Comparison of ENCODE assay signal across 22 cellular contexts in genomic region chr12:15592934-15593333, GRCh38.
A peak's percentile ranks its signal among the peaks of the same experiment; 100 is the strongest.
DNase-seq lines count a peak whose midpoint lies in the region; ATAC-seq and TF ChIP-seq lines count a peak whose summit lies in the region.
"Had no signal": no experiment of that assay in that cellular context is flagged by ENCODE, and none has a peak within 500 bp of the region (broad histone marks: within the 10 kb centered on the region; RNA-seq: fewer than 3 reads in every experiment).

No MANE protein-coding gene starts in this region.

- no peak overlapping the region for H2AFZ ChIP-seq in PC-3 (ENCODE audit: low read length)

- no peaks in the 10 kb centered on the region for H3K9me2 ChIP-seq in PC-3 (replicated peaks; ENCODE audit: low read length)

- H3K27ac Mint-ChIP-seq in nephron progenitor cell, result peak overlapping the region; percentile 14
- H3K27ac Mint-ChIP-seq: activated naive CD4-positive, alpha-beta T cell treated with anti-CD3 and anti-CD28 coated beads, Interleukin-2, amount 50 U/mL, for 24 hours; H9; type B pancreatic cell had no signal

- no peaks in the 10 kb centered on the region for H3K27me3 ChIP-seq in PC-3 (ENCODE audit: low read length)

- H3K4me3 Mint-ChIP-seq in nephron progenitor cell, result no peak overlapping the region
- H3K4me3 Mint-ChIP-seq: activated naive CD4-positive, alpha-beta T cell treated with anti-CD3 and anti-CD28 coated beads, Interleukin-2, amount 50 U/mL, for 24 hours; H9; nephron; type B pancreatic cell had no signal

- H3F3A ChIP-seq in PC-3 (ENCODE audit: low read length, unreplicated experiment), result no peaks in the 10 kb centered on the region

- intact Hi-C loops in PC-3 (cut with micrococcal nuclease), result loop anchor here (5.0 kb wide), 2 partner anchors 34 to 64 kb away; no protein-coding TSS in a partner anchor

- no peaks in the 10 kb centered on the region for H3K36me3 Mint-ChIP-seq in nephron progenitor cell (ENCODE audit: low read depth)

- no peak overlapping the region for H3K9ac ChIP-seq in PC-3 (ENCODE audit: low read length)

- no peaks in the 10 kb centered on the region for H3K36me3 ChIP-seq in PC-3 (ENCODE audit: low read depth, low read length)
- H3K36me3 ChIP-seq: gastroesophageal sphincter, lower lobe of right lung had no signal

- H3K9me3 ChIP-seq in PC-3 (ENCODE audit: low read length), result no peaks in the 10 kb centered on the region
- H3K9me3 ChIP-seq: gastroesophageal sphincter, lower lobe of right lung had no signal

- no peak overlapping the region for H3K4me3 ChIP-seq in PC-3 (ENCODE audit: low read length)
- H3K4me3 ChIP-seq: gastroesophageal sphincter, lower lobe of right lung had no signal

- no peaks in the 10 kb centered on the region for H3K79me2 ChIP-seq in PC-3 (ENCODE audit: low read length)

- no peak overlapping the region for H3K27ac ChIP-seq in PC-3 (ENCODE audit: low read length)
- H3K27ac ChIP-seq: 22Rv1, gastroesophageal sphincter, lower lobe of right lung had no signal

- TF ChIP-seq CTCF in PC-3 (conservative IDR thresholded peaks at IDR 0.05; ENCODE audit: low read depth, low read length) (0 out of 2 replicates have a peak, but pooled peaks have one; percentile 25), nephron progenitor cell (IDR thresholded peaks at IDR 0.05) (no peak)

- peaks cover 13% of the 10 kb centered on the region for H3K4me1 ChIP-seq in PC-3 (ENCODE audit: insufficient read depth, low read length)

- CTCF ChIA-PET in PC-3 (lab: Charles Lee), result no interaction called here

- peaks cover 15% of the 10 kb centered on the region for H3K4me1 Mint-ChIP-seq in nephron progenitor cell

- H3K4me2 ChIP-seq in PC-3 (ENCODE audit: low read length), result no peak overlapping the region

- H3K9me3 Mint-ChIP-seq in nephron progenitor cell, result no peaks in the 10 kb centered on the region
- H3K9me3 Mint-ChIP-seq: activated naive CD4-positive, alpha-beta T cell treated with anti-CD3 and anti-CD28 coated beads, Interleukin-2, amount 50 U/mL, for 24 hours; H9; nephron; type B pancreatic cell had no signal

- ATAC-seq in PC-3, result no peak
- ATAC-seq in HG03097 (IDR thresholded peaks at IDR 0.05; ENCODE audit: low FRiP score, unreplicated experiment), result no peak
- no peak for ATAC-seq in HG03095 (IDR thresholded peaks at IDR 0.05; ENCODE audit: unreplicated experiment)
- ATAC-seq: gastroesophageal sphincter; lower lobe of right lung; stimulated activated naive CD8-positive, alpha-beta T cell treated with anti-CD3 and anti-CD28 coated beads, Interleukin-15, Interleukin-2, amounts not matched to agents 100 U/mL and 50 U/mL, for 24 hours had no signal

- POLR2A ChIA-PET in PC-3 (lab: Charles Lee; ENCODE audit: unreplicated experiment), result no interaction called here

- H4K20me1 ChIP-seq in PC-3 (ENCODE audit: low read length), result no peaks in the 10 kb centered on the region

- no TSS peak for BruUV-seq in PC-3 (replicated peaks; lab: Mats Ljungman, UMichigan)

- peaks cover 5% of the 10 kb centered on the region for H3K27me3 Mint-ChIP-seq in nephron progenitor cell (ENCODE audit: low read depth, poor library complexity)

- DNase-seq in DMS53 (lab: John Stamatoyannopoulos, UW) (peak; percentile 36), DMS53 treated with DMSO at 0.1 percent for 48 hours (lab: John Stamatoyannopoulos, UW; ENCODE audit: unreplicated experiment) (no peak), PC-3 (no peak), dermis blood vessel endothelial cell (peak; percentile 58), nephron progenitor cell (no peak), activated T-cell treated with anti-CD3 and anti-CD28 coated beads for 4 hours (no peak)
- DNase-seq: activated CD4-positive, alpha-beta T cell treated with anti-CD3 and anti-CD28 coated beads, Interleukin-2, amount 50 U/mL, for 1 hour; activated T-cell treated with anti-CD3 and anti-CD28 coated beads, Interleukin-2, amount 50 U/mL, for 1 hour; effector CD8-positive, alpha-beta T cell; H9; lower lobe of right lung; NCI-H2081; NCI-H510A treated with DMSO at 0.1 percent for 48 hours; stimulated activated CD4-positive, alpha-beta T cell treated with anti-CD3 and anti-CD28 coated beads, Interleukin-15, amount 100 ng/mL, for 24 hours; stimulated activated naive CD8-positive, alpha-beta T cell treated with anti-CD3 and anti-CD28 coated beads, Interleukin-15, Interleukin-2, amounts not matched to agents 100 U/mL and 50 U/mL, for 24 hours had no signal

Comparison
In these comparisons a context has a peak if more than half of its experiments do, and no peak if none do; other contexts are left out.
1. DNase-seq: peak in DMS53 (single experiment) and dermis blood vessel endothelial cell (single experiment); none in DMS53 treated with DMSO at 0.1 percent for 48 hours (single experiment), PC-3 (single experiment), nephron progenitor cell (single experiment) and activated T-cell treated with anti-CD3 and anti-CD28 coated beads for 4 hours (single experiment).